17 cellular contexts compared by ENCODE assay signal in genomic region chr22:30992565-30992964, GRCh38. TPM values are rescaled to one million over a fixed set of nuclear protein-coding genes. Genes with fewer than 3 reads are reported as not detected.
DNase-seq lines count a peak whose midpoint lies in the region; ATAC-seq and TF ChIP-seq lines count a peak whose summit lies in the region.
"Had no signal": no experiment of that assay in that cellular context is flagged by ENCODE, and none has a peak within 500 bp of the region (broad histone marks: within the 10 kb centered on the region; RNA-seq: fewer than 3 reads in every experiment).

No MANE protein-coding gene starts in this region.

- H3K27ac ChIP-seq in Karpas-422 (ENCODE audit: low read length) (no peak overlapping the region), coronary artery (peak overlapping the region; percentile 41 to 74), testis (peak overlapping the region; percentile 14 to 71), aorta (ENCODE audit: low read depth in 1 of 2, low read length in 2 of 2) (peak overlapping the region; percentile 61 to 85), smooth muscle cell (ENCODE audit: low read depth) (no peak overlapping the region)
- H3K27ac ChIP-seq: 22Rv1, A549, C4-2B, HL-60 had no signal

- H3K27me3 ChIP-seq in Karpas-422 (ENCODE audit: low read length) (no peaks in the 10 kb centered on the region), testis (no peaks in the 10 kb centered on the region), aorta (ENCODE audit: control insufficient read depth in 1 of 2, insufficient read depth in 2 of 2, low read length in 1 of 2) (no peaks in the 10 kb centered on the region), smooth muscle cell (ENCODE audit: low read depth) (no peaks in the 10 kb centered on the region)

- TF ChIP-seq CTCF in coronary artery (IDR thresholded peaks at IDR 0.05) (no peak), testis (IDR thresholded peaks at IDR 0.05) (no peak), smooth muscle cell (IDR thresholded peaks at IDR 0.05; ENCODE audit: borderline replicate concordance, insufficient read depth, poor library complexity, severe bottlenecking) (no peak)

- H3K9ac ChIP-seq in Karpas-422 (ENCODE audit: low read length): no peak overlapping the region
- no peak overlapping the region for H3K9ac ChIP-seq in smooth muscle cell (ENCODE audit: low read depth)

- H3K36me3 Mint-ChIP-seq in activated naive CD4-positive, alpha-beta T cell treated with anti-CD3 and anti-CD28 coated beads, Interleukin-2, amount 50 U/mL, for 72 hours: no peaks in the 10 kb centered on the region

- H3K9me2 ChIP-seq in Karpas-422 (replicated peaks; ENCODE audit: insufficient read depth, low read length): no peaks in the 10 kb centered on the region

- no peak for TF ChIP-seq POLR2A in testis (IDR thresholded peaks at IDR 0.05)

- intact Hi-C loops in testis (cut with DNase I; ENCODE audit: low total_unique reads) (no loop called here), aorta (cut with DNase I) (loop anchor here (5.0 kb wide), 1 partner anchor 45 kb away; no protein-coding TSS in a partner anchor)

- ATAC-seq in aorta (ENCODE audit: low FRiP score): no peak
- no peak for ATAC-seq in activated naive CD4-positive, alpha-beta T cell treated with anti-CD3 and anti-CD28 coated beads, Interleukin-2, amount 50 U/mL, for 72 hours
- ATAC-seq: A549, GM23338 had no signal

- WGBS in testis, 2 donors: 29 to 46% methylated on average over 2 of the region's 2 CpGs
- WGBS in aorta, 2 donors: 6 to 7% methylated on average over 2 of the region's 2 CpGs
- 74% methylated on average over 2 of the region's 2 CpGs for WGBS in smooth muscle cell (ENCODE audit: low lambda C conversion rate)

- DNase-seq in Karpas-422 (peak; percentile 24), coronary artery (ENCODE audit: low spot score) (no peak), testis (peak; percentile 43), aorta (no peak), NCI-H1436 (lab: John Stamatoyannopoulos, UW) (no peak), smooth muscle cell (lab: John Stamatoyannopoulos, UW; ENCODE audit: unreplicated experiment) (no peak)
- DNase-seq in activated naive CD4-positive, alpha-beta T cell treated with anti-CD3 and anti-CD28 coated beads, Interleukin-2, amount 50 U/mL, for 72 hours (ENCODE audit: low spot score in 2 of 2): no peak
- DNase-seq: AML-193; Caco-2; CD4-positive, alpha-beta T cell; HCEC 1CT; IMR-90 had no signal

- H4K20me1 ChIP-seq in Karpas-422 (ENCODE audit: insufficient read depth, low read depth, low read length) (no peaks in the 10 kb centered on the region), smooth muscle cell (ENCODE audit: low read depth) (no peaks in the 10 kb centered on the region)

- H3K4me1 ChIP-seq in Karpas-422 (ENCODE audit: low read length) (no peaks in the 10 kb centered on the region), testis (peaks cover 6% of the 10 kb centered on the region), aorta (ENCODE audit: control insufficient read depth in 1 of 2, insufficient read depth in 2 of 2, low read length in 2 of 2) (peaks cover 4 to 6% of the 10 kb centered on the region in 2 donors), smooth muscle cell (ENCODE audit: low read depth) (no peaks in the 10 kb centered on the region)
- H3K4me1 ChIP-seq: A549, Caco-2 had no signal

- no peak overlapping the region for H3K4me3 ChIP-seq in Karpas-422 (ENCODE audit: low read length)
- H3K4me3 ChIP-seq in coronary artery: no peak overlapping the region
- no peak overlapping the region for H3K4me3 ChIP-seq in testis
- H3K4me3 ChIP-seq in aorta (ENCODE audit: low read length in 2 of 2): no peak overlapping the region
- no peak overlapping the region for H3K4me3 ChIP-seq in smooth muscle cell
- H3K4me3 ChIP-seq: A549, GM23338 had no signal

- no peaks in the 10 kb centered on the region for H3F3A ChIP-seq in smooth muscle cell (ENCODE audit: low read depth)

- H3K9me3 ChIP-seq in Karpas-422 (ENCODE audit: low read length) (no peaks in the 10 kb centered on the region), testis (no peaks in the 10 kb centered on the region), aorta (ENCODE audit: control insufficient read depth, low read length) (peaks cover 2% of the 10 kb centered on the region), smooth muscle cell (replicated peaks; ENCODE audit: low read depth) (no peaks in the 10 kb centered on the region)
- H3K9me3 ChIP-seq: A549, Caco-2 had no signal

- H3K4me2 ChIP-seq in Karpas-422 (ENCODE audit: low read depth, low read length, poor library complexity, severe bottlenecking): no peak overlapping the region
- no peak overlapping the region for H3K4me2 ChIP-seq in smooth muscle cell
- H3K4me2 ChIP-seq: A549, GM23338 had no signal

- H3K79me2 ChIP-seq in Karpas-422 (ENCODE audit: low read length) (no peaks in the 10 kb centered on the region), smooth muscle cell (ENCODE audit: low read depth) (no peaks in the 10 kb centered on the region)

- H3K9me3 Mint-ChIP-seq in activated naive CD4-positive, alpha-beta T cell treated with anti-CD3 and anti-CD28 coated beads, Interleukin-2, amount 50 U/mL, for 72 hours: peaks cover 5 to 12% of the 10 kb centered on the region in 2 donors

- H2AFZ ChIP-seq in Karpas-422 (ENCODE audit: low read length) (no peak overlapping the region), smooth muscle cell (ENCODE audit: low read depth) (no peak overlapping the region)
- H2AFZ ChIP-seq: GM23338 had no signal

- no peaks in the 10 kb centered on the region for H3K36me3 ChIP-seq in Karpas-422 (ENCODE audit: insufficient read depth, low read length)
- no peaks in the 10 kb centered on the region for H3K36me3 ChIP-seq in testis (ENCODE audit: low read depth, missing control alignments)
- H3K36me3 ChIP-seq in aorta (ENCODE audit: control insufficient read depth in 1 of 2, insufficient read depth in 2 of 2, low read length in 1 of 2): no peaks in the 10 kb centered on the region
- H3K36me3 ChIP-seq in smooth muscle cell (ENCODE audit: low read depth): no peaks in the 10 kb centered on the region

- no peak overlapping the region for H3K27ac Mint-ChIP-seq in activated naive CD4-positive, alpha-beta T cell treated with anti-CD3 and anti-CD28 coated beads, Interleukin-2, amount 50 U/mL, for 72 hours
- H3K27ac Mint-ChIP-seq: CD4-positive, alpha-beta T cell; GM23338 had no signal

RNA-seq across cellular contexts. Expression of gene TUG1, which starts 23.5 kb away (rescaled TPM):
- 37.4 and 97.4 TPM in 2 replicates for total RNA-seq in Karpas-422 (2014; rRNA removed; shearing (Covaris generic); ENCODE audit: low replicate concordance)
- total RNA-seq in testis (100 to 1,000 TPM; 134 to 182 TPM), aorta (10 to 100 TPM; 86.1 to 89.4 TPM), smooth muscle cell (113 and 119 TPM in 2 replicates)
- polyA plus RNA-seq in testis (ENCODE audit: insufficient read depth, low read depth, low replicate concordance) (157 TPM), aorta (10 to 100 TPM; 10.6 to 68.0 TPM), smooth muscle cell (30.6 and 43.0 TPM in 2 replicates)
- 10 to 100 TPM; 36.4 to 62.1 TPM for total RNA-seq in activated naive CD4-positive, alpha-beta T cell treated with anti-CD3 and anti-CD28 coated beads, Interleukin-2, amount 50 U/mL, for 72 hours

RNA-seq across cellular contexts. Expression of gene MORC2, which starts 24.0 kb away (rescaled TPM):
- 29.0 and 30.4 TPM in 2 replicates for total RNA-seq in Karpas-422 (2014; rRNA removed; shearing (Covaris generic); ENCODE audit: low replicate concordance)
- total RNA-seq in testis: 10 to 100 TPM; 65.5 to 81.0 TPM
- 64.8 TPM for polyA plus RNA-seq in testis (ENCODE audit: insufficient read depth, low read depth, low replicate concordance)
- 10 to 100 TPM; 28.3 to 37.7 TPM for total RNA-seq in aorta
- 10 to 100 TPM in 1 of 2 donors, 1 to 10 TPM in 1; 7.8 to 29.7 TPM for polyA plus RNA-seq in aorta
- 10 to 100 TPM in 1 of 2 donors, 1 to 10 TPM in 1; 8.6 to 24.0 TPM for total RNA-seq in activated naive CD4-positive, alpha-beta T cell treated with anti-CD3 and anti-CD28 coated beads, Interleukin-2, amount 50 U/mL, for 72 hours
- 21.2 and 42.9 TPM in 2 replicates for total RNA-seq in smooth muscle cell
- 21.0 and 22.0 TPM in 2 replicates for polyA plus RNA-seq in smooth muscle cell

Comparison
In these comparisons a context has a peak if more than half of its experiments do, and no peak if none do; other contexts are left out.
1. DNase-seq: peak in Karpas-422 (single experiment) and testis (single experiment); none in coronary artery (single experiment), aorta (0 of 2), NCI-H1436 (single experiment), activated naive CD4-positive, alpha-beta T cell treated with anti-CD3 and anti-CD28 coated beads, Interleukin-2, amount 50 U/mL, for 72 hours (0 of 2) and smooth muscle cell (single experiment).
2. H3K27ac ChIP-seq: peak in coronary artery (2 of 2), testis (2 of 2) and aorta (2 of 2); none in Karpas-422 (single experiment) and smooth muscle cell (single experiment).